In genomic region chr7:142441074-142441403, GRCh38 we compare ENCODE assay signal across 10 cellular contexts.
DNase-seq lines count a peak whose midpoint lies in the region; ATAC-seq, FAIRE-seq and TF ChIP-seq lines count a peak whose summit lies in the region.
"Had no signal": no experiment of that assay in that cellular context is flagged by ENCODE, and none has a peak within 500 bp of the region (broad histone marks: within the 10 kb centered on the region; RNA-seq: fewer than 3 reads in every experiment).

No MANE protein-coding gene starts in this region.

- TF ChIP-seq RAD21 in SK-N-SH (IDR thresholded peaks at IDR 0.05; ENCODE audit: low read length) = no peak

- no peak for FAIRE-seq in GM12891 (lab: Jason Lieb, UNC)

- no peaks in the 10 kb centered on the region for H3K79me2 ChIP-seq in SK-N-SH (ENCODE audit: insufficient read depth)

- CTCF ChIA-PET in SK-N-SH (lab: Yijun Ruan, JAX) = interaction anchor here (1.0 to 9.9 kb wide), 9 partner anchors 17 to 774 kb away, joined by 3 to 151 read pairs (median 4); no protein-coding TSS in a partner anchor

- H3K4me1 ChIP-seq in SK-N-SH (ENCODE audit: control insufficient read depth in 1 of 2, insufficient read depth in 2 of 2, low read depth in 1 of 2, low read length in 1 of 2) (peaks cover 16 to 19% of the 10 kb centered on the region in 2 experiments), uterus (no peaks in the 10 kb centered on the region)

- H3K9me2 ChIP-seq in SK-N-SH = no peaks in the 10 kb centered on the region

- H3K27me3 ChIP-seq in SK-N-SH (ENCODE audit: insufficient read depth) (no peaks in the 10 kb centered on the region), uterus (no peaks in the 10 kb centered on the region)

- intact Hi-C loops in uterus (cut with DNase I; ENCODE audit: low total_unique reads) = no loop called here

- H3F3A ChIP-seq in SK-N-SH (replicated peaks; ENCODE audit: insufficient read depth) = peaks cover 27% of the 10 kb centered on the region

- H3K4me3 ChIP-seq in SK-N-SH (ENCODE audit: low read depth in 2 of 2, low read length in 1 of 2) (no peak overlapping the region), uterus (no peak overlapping the region)

- TF ChIP-seq EP300 in SK-N-SH (IDR thresholded peaks at IDR 0.05; ENCODE audit: borderline replicate concordance in 1 of 2, low read depth in 1 of 2, low read length in 1 of 2) = no peak

- H4K20me1 ChIP-seq in SK-N-SH (ENCODE audit: insufficient read depth) = no peaks in the 10 kb centered on the region

- no peak for TF ChIP-seq CTCF in SK-N-SH (IDR thresholded peaks at IDR 0.05)
- TF ChIP-seq CTCF in uterus (IDR thresholded peaks at IDR 0.05) = no peak

- WGBS in SK-N-SH (ENCODE audit: low lambda C conversion rate) = 58% methylated on average over 7 of the region's 7 CpGs

- H3K36me3 ChIP-seq in SK-N-SH (replicated peaks in 1 of 2; ENCODE audit: control insufficient read depth in 1 of 2, insufficient read depth in 2 of 2, low read length in 1 of 2) = no peaks in the 10 kb centered on the region
- no peaks in the 10 kb centered on the region for H3K36me3 ChIP-seq in uterus

- DNase-seq in GM12891 (ENCODE audit: insufficient read length, low spot score) (no peak), SK-N-SH (no peak), islet precursor cell (peak; percentile 77), 8988T (no peak), NCI-H2081 treated with DMSO at 0.1 percent for 48 hours (lab: John Stamatoyannopoulos, UW) (no peak), uterus (no peak)
- DNase-seq: natural killer cell, NCI-H446 treated with DMSO at 0.1 percent for 48 hours had no signal

- peak; percentile 28 for ATAC-seq in HG02981 (IDR thresholded peaks at IDR 0.05; ENCODE audit: unreplicated experiment)
- no peak for ATAC-seq in GM19324 (IDR thresholded peaks at IDR 0.05; ENCODE audit: low FRiP score, unreplicated experiment)

- peak overlapping the region; percentile 56 for H3K4me2 ChIP-seq in SK-N-SH

- H3K9me3 ChIP-seq in SK-N-SH = no peaks in the 10 kb centered on the region
- no peaks in the 10 kb centered on the region for H3K9me3 ChIP-seq in uterus

- POLR2A ChIA-PET in SK-N-SH (lab: Yijun Ruan, JAX) = no interaction called here

- TF ChIP-seq POLR2A in GM12891 (IDR thresholded peaks at IDR 0.05; ENCODE audit: low read depth, low read length) (no peak), uterus (IDR thresholded peaks at IDR 0.05) (no peak)

- H3K27ac ChIP-seq in SK-N-SH (ENCODE audit: low read depth in 2 of 2, low read length in 1 of 2) = peak overlapping the region; percentile 64 to 66; a peak in 3 of 4 replicates
- no peak overlapping the region for H3K27ac ChIP-seq in uterus

- peak overlapping the region; percentile 44; the same call in 1 of the 2 replicates for H2AFZ ChIP-seq in SK-N-SH (ENCODE audit: low read depth)

- H3K9ac ChIP-seq in SK-N-SH = peak overlapping the region; percentile 6; the same call in 1 of the 2 replicates

TF ChIP-seq in GM12891, 5 proteins besides CTCF, POLR2A, EP300 and RAD21:
- TF ChIP-seq TAF1 (IDR thresholded peaks at IDR 0.05; ENCODE audit: low read depth, low read length) (no peak), SPI1 (IDR thresholded peaks at IDR 0.05; ENCODE audit: low read depth, low read length) (0 out of 2 replicates have a peak, but pooled peaks have one; percentile 5), PAX5 (IDR thresholded peaks at IDR 0.05; ENCODE audit: insufficient read depth, low read length, severe bottlenecking) (no peak), POU2F2 (IDR thresholded peaks at IDR 0.05; ENCODE audit: low read depth, low read length) (no peak)

TF ChIP-seq in SK-N-SH, 30 proteins besides CTCF, POLR2A, EP300 and RAD21:
- TF ChIP-seq FOXM1 (IDR thresholded peaks at IDR 0.05; ENCODE audit: low read depth) (0 out of 2 replicates have a peak, but pooled peaks have one; percentile 2), GATA2 (CRISPR knock-in tag; IDR thresholded peaks at IDR 0.05) (no peak; the same call in 1 of the 2 replicates), TAF1 (IDR thresholded peaks at IDR 0.05; ENCODE audit: borderline replicate concordance, low read depth, low read length) (no peak), TEAD4 (IDR thresholded peaks at IDR 0.05; ENCODE audit: borderline replicate concordance, insufficient read depth) (no peak), SIN3A (IDR thresholded peaks at IDR 0.05; ENCODE audit: borderline replicate concordance, low read depth, low read length) (no peak), GABPA (IDR thresholded peaks at IDR 0.05; ENCODE audit: low read depth) (no peak), USF1 (IDR thresholded peaks at IDR 0.05; ENCODE audit: borderline replicate concordance, low read depth) (no peak), ZBTB33 (IDR thresholded peaks at IDR 0.05; ENCODE audit: borderline replicate concordance, low read depth) (no peak), MXI1 (IDR thresholded peaks at IDR 0.05; ENCODE audit: low read depth, low read length) (no peak), USF2 (IDR thresholded peaks at IDR 0.05; ENCODE audit: borderline replicate concordance, low read depth, low read length) (no peak), FOSL2 (IDR thresholded peaks at IDR 0.05; ENCODE audit: borderline replicate concordance, low read depth) (no peak), SMC3 (IDR thresholded peaks at IDR 0.05; ENCODE audit: low read depth, low read length) (no peak), RXRA (IDR thresholded peaks at IDR 0.05; ENCODE audit: borderline replicate concordance, low read depth) (no peak), FOXJ3 (CRISPR knock-in tag; IDR thresholded peaks at IDR 0.05) (no peak), YY1 (IDR thresholded peaks at IDR 0.05; ENCODE audit: low read depth) (no peak), MAX (IDR thresholded peaks at IDR 0.05; ENCODE audit: low read depth) (no peak), ELF1 (IDR thresholded peaks at IDR 0.05) (peak; percentile 33; the same call in 1 of the 2 replicates)
TF ChIP-seq in SK-N-SH: peak in this region for 2.

Comparison
In these comparisons a context has a peak if more than half of its experiments do, and no peak if none do; other contexts are left out.
1. H3K27ac ChIP-seq: peak in SK-N-SH (2 of 2); none in uterus (0 of 2).